In genomic region chr19:18091217-18091608, GRCh38 we compare ENCODE assay signal across 8 cellular contexts. TPM values are rescaled to one million over a fixed set of nuclear protein-coding genes. Genes with fewer than 3 reads are reported as not detected.
DNase-seq lines count a peak whose midpoint lies in the region; ATAC-seq, FAIRE-seq and TF ChIP-seq lines count a peak whose summit lies in the region.

No MANE protein-coding gene starts in this region.

- intact Hi-C loops in activated CD8-positive, alpha-beta T cell treated with anti-CD3 and anti-CD28 coated beads for 36 hours (cut with micrococcal nuclease) = no loop called here
- intact Hi-C loops in Right ventricle myocardium superior (cut with DNase I) = no loop called here

- H3K27me3 Mint-ChIP-seq in activated CD8-positive, alpha-beta T cell treated with anti-CD3 and anti-CD28 coated beads for 36 hours = no peaks in the 10 kb centered on the region

- CTCF ChIA-PET in activated CD8-positive, alpha-beta T cell treated with anti-CD3 and anti-CD28 coated beads for 36 hours (lab: Charles Lee) = interaction anchor here (1.0 to 2.4 kb wide), 6 partner anchors 9 to 297 kb away, joined by 3 to 10 read pairs (median 3); partner anchors contain the start of gene ARRDC2

- peak; percentile 41 for ATAC-seq in HG03280 (IDR thresholded peaks at IDR 0.05; ENCODE audit: unreplicated experiment)
- peak; percentile 67 for ATAC-seq in activated CD8-positive, alpha-beta T cell treated with anti-CD3 and anti-CD28 coated beads for 36 hours
- peak; percentile 47 for ATAC-seq in Right ventricle myocardium superior (ENCODE audit: poor library complexity)

- no peaks in the 10 kb centered on the region for H3K9me3 Mint-ChIP-seq in activated CD8-positive, alpha-beta T cell treated with anti-CD3 and anti-CD28 coated beads for 36 hours

- H3K36me3 Mint-ChIP-seq in activated CD8-positive, alpha-beta T cell treated with anti-CD3 and anti-CD28 coated beads for 36 hours (ENCODE audit: low read depth) = no peaks in the 10 kb centered on the region

- H3K27ac Mint-ChIP-seq in activated CD8-positive, alpha-beta T cell treated with anti-CD3 and anti-CD28 coated beads for 36 hours = peak overlapping the region; percentile 94

- peak overlapping the region; percentile 46 for H3K4me3 Mint-ChIP-seq in activated CD8-positive, alpha-beta T cell treated with anti-CD3 and anti-CD28 coated beads for 36 hours

- peak; percentile 96 for DNase-seq in activated CD8-positive, alpha-beta T cell treated with anti-CD3 and anti-CD28 coated beads for 36 hours
- peak; percentile 77 for DNase-seq in Right ventricle myocardium superior
- peak; percentile 67 for DNase-seq in stimulated activated CD8-positive, alpha-beta memory T cell treated with anti-CD3 and anti-CD28 coated beads, Interleukin-12 subunit alpha, Interleukin-12 subunit beta, amount 100 ng/mL, for 24 hours (ENCODE audit: extremely low read depth)
- no peak for DNase-seq in frontal cortex (ENCODE audit: low spot score in 2 of 2)
- no peak for DNase-seq in NCI-H1417 (lab: John Stamatoyannopoulos, UW)
- DNase-seq in NCI-H82 treated with DMSO at 0.1 percent for 48 hours (lab: John Stamatoyannopoulos, UW; ENCODE audit: unreplicated experiment) = no peak
- no peak for DNase-seq in D341Med (ENCODE audit: low spot score)

- FAIRE-seq in frontal cortex (lab: Jason Lieb, UNC) = no peak

- TF ChIP-seq CTCF in activated CD8-positive, alpha-beta T cell treated with anti-CD3 and anti-CD28 coated beads for 36 hours (IDR thresholded peaks at IDR 0.05) = no peak

- POLR2A ChIA-PET in activated CD8-positive, alpha-beta T cell treated with anti-CD3 and anti-CD28 coated beads for 36 hours (lab: Charles Lee) = interaction anchor here (0.8 to 2.3 kb wide), 5 partner anchors 18 to 189 kb away, joined by 3 to 11 read pairs (median 4); partner anchors contain the start of gene JUND

- H3K4me1 Mint-ChIP-seq in activated CD8-positive, alpha-beta T cell treated with anti-CD3 and anti-CD28 coated beads for 36 hours (ENCODE audit: low read depth) = peaks cover 58% of the 10 kb centered on the region

RNA-seq across cellular contexts. Expression of gene IL12RB1, which starts 4.5 kb away (rescaled TPM):
- 10 to 100 TPM; 25.6 to 27.2 TPM for total RNA-seq in activated CD8-positive, alpha-beta T cell treated with anti-CD3 and anti-CD28 coated beads for 36 hours
- total RNA-seq in Right ventricle myocardium superior (0.75 TPM), frontal cortex (0.41 TPM)

RNA-seq across cellular contexts. Expression of gene MAST3, which starts 6.4 kb away (rescaled TPM):
- 10 to 100 TPM; 23.1 to 23.3 TPM for total RNA-seq in activated CD8-positive, alpha-beta T cell treated with anti-CD3 and anti-CD28 coated beads for 36 hours
- total RNA-seq in Right ventricle myocardium superior (4.9 TPM), frontal cortex (4.5 TPM)

Comparison
In these comparisons a context has a peak if more than half of its experiments do, and no peak if none do; other contexts are left out.
1. DNase-seq: peak in activated CD8-positive, alpha-beta T cell treated with anti-CD3 and anti-CD28 coated beads for 36 hours (single experiment), Right ventricle myocardium superior (single experiment) and stimulated activated CD8-positive, alpha-beta memory T cell treated with anti-CD3 and anti-CD28 coated beads, Interleukin-12 subunit alpha, Interleukin-12 subunit beta, amount 100 ng/mL, for 24 hours (single experiment); none in frontal cortex (0 of 2), NCI-H1417 (0 of 3), NCI-H82 treated with DMSO at 0.1 percent for 48 hours (single experiment) and D341Med (single experiment).
2. RNA of gene IL12RB1, which starts 4.5 kb away (total RNA-seq): 25.6 to 27.2 TPM in activated CD8-positive, alpha-beta T cell treated with anti-CD3 and anti-CD28 coated beads for 36 hours; 0.75 TPM in Right ventricle myocardium superior (single experiment) and 0.41 TPM in frontal cortex (single experiment); every median in the first group is over 10 times any median in the second.
3. Peak in every context shown above with its lines, with median percentiles within 50 percentile points of each other: ATAC-seq.